9 cellular contexts compared by ENCODE assay signal in genomic region chr7:99440195-99440594, GRCh38. TPM values are rescaled to one million over a fixed set of nuclear protein-coding genes. Genes with fewer than 3 reads are reported as not detected.
DNase-seq lines count a peak whose midpoint lies in the region; ATAC-seq, FAIRE-seq and TF ChIP-seq lines count a peak whose summit lies in the region.
"Had no signal": no experiment of that assay in that cellular context is flagged by ENCODE, and none has a peak within 500 bp of the region (broad histone marks: within the 10 kb centered on the region; RNA-seq: fewer than 3 reads in every experiment).

No MANE protein-coding gene starts in this region.

- intact Hi-C loops in activated CD4-positive, alpha-beta memory T cell treated with anti-CD3 and anti-CD28 coated beads for 36 hours (cut with micrococcal nuclease) = no loop called here

- no peaks in the 10 kb centered on the region for H3K27me3 Mint-ChIP-seq in T-helper 2 cell treated with Interferon-gamma antibody and Interleukin-4, amounts not matched to agents 5 μg/mL and 100 μg/mL, for 36 hours (ENCODE audit: low read depth)
- no peaks in the 10 kb centered on the region for H3K27me3 Mint-ChIP-seq in activated CD4-positive, alpha-beta memory T cell treated with anti-CD3 and anti-CD28 coated beads for 36 hours
- H3K27me3 Mint-ChIP-seq in stimulated activated naive B cell treated with anti-CD40 and anti-IgM and Interleukin-4, amounts not matched to agents 10 μg/mL and 1 μg/mL and 100 μg/mL, for 72 hours = no peaks in the 10 kb centered on the region

- H3K36me3 Mint-ChIP-seq in T-helper 2 cell treated with Interferon-gamma antibody and Interleukin-4, amounts not matched to agents 5 μg/mL and 100 μg/mL, for 36 hours (ENCODE audit: low read depth) = peaks cover 30% of the 10 kb centered on the region
- peaks cover 20% of the 10 kb centered on the region for H3K36me3 Mint-ChIP-seq in activated CD4-positive, alpha-beta memory T cell treated with anti-CD3 and anti-CD28 coated beads for 36 hours
- H3K36me3 Mint-ChIP-seq in stimulated activated naive B cell treated with anti-CD40 and anti-IgM and Interleukin-4, amounts not matched to agents 10 μg/mL and 1 μg/mL and 100 μg/mL, for 72 hours = peaks cover 23 to 36% of the 10 kb centered on the region in 2 donors

- no peak for TF ChIP-seq CTCF in fibroblast of villous mesenchyme (IDR thresholded peaks at IDR 0.05; ENCODE audit: insufficient read depth, low read depth, low read length)

- H3K4me3 ChIP-seq in fibroblast of villous mesenchyme (ENCODE audit: low read depth, low read length) = peak overlapping the region; percentile 98

- no peaks in the 10 kb centered on the region for H3K9me3 Mint-ChIP-seq in T-helper 2 cell treated with Interferon-gamma antibody and Interleukin-4, amounts not matched to agents 5 μg/mL and 100 μg/mL, for 36 hours
- no peaks in the 10 kb centered on the region for H3K9me3 Mint-ChIP-seq in activated CD4-positive, alpha-beta memory T cell treated with anti-CD3 and anti-CD28 coated beads for 36 hours
- no peaks in the 10 kb centered on the region for H3K9me3 Mint-ChIP-seq in stimulated activated naive B cell treated with anti-CD40 and anti-IgM and Interleukin-4, amounts not matched to agents 10 μg/mL and 1 μg/mL and 100 μg/mL, for 72 hours

- DNase-seq in T-helper 2 cell treated with Interferon-gamma antibody and Interleukin-4, amounts not matched to agents 5 μg/mL and 100 μg/mL, for 36 hours (ENCODE audit: low spot score) = no peak
- DNase-seq in T-helper 2 cell = no peak
- DNase-seq in activated CD4-positive, alpha-beta memory T cell treated with anti-CD3 and anti-CD28 coated beads for 36 hours = no peak
- peak; percentile 49 for DNase-seq in fibroblast of villous mesenchyme (ENCODE audit: low read depth)
- DNase-seq in stimulated activated naive B cell treated with anti-CD40 and anti-IgM and Interleukin-4, amounts not matched to agents 10 μg/mL and 1 μg/mL and 100 μg/mL, for 72 hours = no peak
- no peak for DNase-seq in NCI-H510A treated with DMSO at 0.1 percent for 48 hours (lab: John Stamatoyannopoulos, UW)
- DNase-seq in HTR-8/SVneo (ENCODE audit: insufficient read length, low spot score) = no peak
- DNase-seq: amygdala had no signal

- CTCF ChIA-PET in activated CD4-positive, alpha-beta memory T cell treated with anti-CD3 and anti-CD28 coated beads for 36 hours (lab: Charles Lee) = no interaction called here

- no peak for ATAC-seq in stimulated activated naive B cell treated with anti-CD40 and anti-IgM and Interleukin-4, amounts not matched to agents 10 μg/mL and 1 μg/mL and 100 μg/mL, for 72 hours (replicated peaks)
- no peak for ATAC-seq in HG02938 (IDR thresholded peaks at IDR 0.05; ENCODE audit: unreplicated experiment)

- no peak overlapping the region for H3K27ac Mint-ChIP-seq in T-helper 2 cell treated with Interferon-gamma antibody and Interleukin-4, amounts not matched to agents 5 μg/mL and 100 μg/mL, for 36 hours
- H3K27ac Mint-ChIP-seq in activated CD4-positive, alpha-beta memory T cell treated with anti-CD3 and anti-CD28 coated beads for 36 hours = no peak overlapping the region
- H3K27ac Mint-ChIP-seq in stimulated activated naive B cell treated with anti-CD40 and anti-IgM and Interleukin-4, amounts not matched to agents 10 μg/mL and 1 μg/mL and 100 μg/mL, for 72 hours = peak overlapping the region; percentile 31

- POLR2A ChIA-PET in activated CD4-positive, alpha-beta memory T cell treated with anti-CD3 and anti-CD28 coated beads for 36 hours (lab: Charles Lee) = no interaction called here

- FAIRE-seq in HTR-8/SVneo (lab: Jason Lieb, UNC) = no peak

- H3K4me1 Mint-ChIP-seq in T-helper 2 cell treated with Interferon-gamma antibody and Interleukin-4, amounts not matched to agents 5 μg/mL and 100 μg/mL, for 36 hours (ENCODE audit: low read depth) = peaks cover 31% of the 10 kb centered on the region
- H3K4me1 Mint-ChIP-seq in activated CD4-positive, alpha-beta memory T cell treated with anti-CD3 and anti-CD28 coated beads for 36 hours (ENCODE audit: low read depth) = peaks cover 35% of the 10 kb centered on the region
- H3K4me1 Mint-ChIP-seq in stimulated activated naive B cell treated with anti-CD40 and anti-IgM and Interleukin-4, amounts not matched to agents 10 μg/mL and 1 μg/mL and 100 μg/mL, for 72 hours = peaks cover 33 to 59% of the 10 kb centered on the region in 2 donors

- H3K4me3 Mint-ChIP-seq in T-helper 2 cell treated with Interferon-gamma antibody and Interleukin-4, amounts not matched to agents 5 μg/mL and 100 μg/mL, for 36 hours = peak overlapping the region; percentile 99
- H3K4me3 Mint-ChIP-seq in activated CD4-positive, alpha-beta memory T cell treated with anti-CD3 and anti-CD28 coated beads for 36 hours = peak overlapping the region; percentile 99
- peak overlapping the region; percentile 87 to 95 for H3K4me3 Mint-ChIP-seq in stimulated activated naive B cell treated with anti-CD40 and anti-IgM and Interleukin-4, amounts not matched to agents 10 μg/mL and 1 μg/mL and 100 μg/mL, for 72 hours

RNA-seq across cellular contexts. Expression of gene CPSF4, which starts 1.5 kb away (rescaled TPM):
- 10 to 100 TPM; 57.7 to 60.3 TPM for total RNA-seq in activated CD4-positive, alpha-beta memory T cell treated with anti-CD3 and anti-CD28 coated beads for 36 hours
- total RNA-seq in fibroblast of villous mesenchyme = 33.8 and 38.4 TPM in 2 replicates

RNA-seq across cellular contexts. Expression of gene PTCD1, which starts 1.6 kb away (rescaled TPM):
- 1 to 10 TPM; 7.4 TPM for total RNA-seq in activated CD4-positive, alpha-beta memory T cell treated with anti-CD3 and anti-CD28 coated beads for 36 hours
- 7.7 and 8.2 TPM in 2 replicates for total RNA-seq in fibroblast of villous mesenchyme

RNA-seq across cellular contexts. Expression of gene ATP5MF, which starts 25.8 kb away (rescaled TPM):
- total RNA-seq in activated CD4-positive, alpha-beta memory T cell treated with anti-CD3 and anti-CD28 coated beads for 36 hours = 100 to 1,000 TPM; 366 to 374 TPM
- 190 and 573 TPM in 2 replicates for total RNA-seq in fibroblast of villous mesenchyme

RNA-seq across cellular contexts. Expression of gene BUD31, which starts 31.4 kb away (rescaled TPM):
- 100 to 1,000 TPM; 143 to 149 TPM for total RNA-seq in activated CD4-positive, alpha-beta memory T cell treated with anti-CD3 and anti-CD28 coated beads for 36 hours
- total RNA-seq in fibroblast of villous mesenchyme = 101 and 170 TPM in 2 replicates

RNA-seq across cellular contexts. Expression of gene PDAP1, which starts 31.8 kb away (rescaled TPM):
- 100 to 1,000 TPM; 149 to 162 TPM for total RNA-seq in activated CD4-positive, alpha-beta memory T cell treated with anti-CD3 and anti-CD28 coated beads for 36 hours
- 34.5 and 38.0 TPM in 2 replicates for total RNA-seq in fibroblast of villous mesenchyme
